Comparison of ENCODE assay signal across 13 cellular contexts in the genomic region with DNA sequence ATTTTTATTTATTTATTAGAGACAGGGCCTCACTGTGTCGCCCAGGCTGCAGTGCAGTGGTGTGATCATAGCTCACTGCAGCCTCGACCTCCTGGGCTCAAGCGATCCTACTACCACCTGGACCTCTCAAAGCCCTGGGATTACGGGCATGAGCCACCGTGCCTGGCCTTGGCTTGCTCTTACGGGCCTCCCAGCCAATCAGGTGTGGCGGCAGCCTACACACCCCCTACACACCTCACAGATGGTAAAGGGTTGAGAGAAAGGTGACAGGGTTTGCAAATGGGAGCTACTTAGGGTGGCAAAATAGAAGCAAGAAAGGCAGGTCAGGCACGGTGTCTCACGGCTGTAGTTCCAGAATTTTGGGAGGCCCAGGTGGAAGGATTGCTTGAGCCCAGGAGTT. TPM values are rescaled to one million over a fixed set of nuclear protein-coding genes. Genes with fewer than 3 reads are reported as not detected.
DNase-seq lines count a peak whose midpoint lies in the region; ATAC-seq and TF ChIP-seq lines count a peak whose summit lies in the region.
"Had no signal": no experiment of that assay in that cellular context is flagged by ENCODE, and none has a peak within 500 bp of the region (broad histone marks: within the 10 kb centered on the region; RNA-seq: fewer than 3 reads in every experiment).

No MANE protein-coding gene starts in this region.

- H3K27me3 ChIP-seq in endodermal cell (ENCODE audit: control insufficient read depth, insufficient read depth, low read length, poor library complexity, severe bottlenecking), result peaks cover 11% of the 10 kb centered on the region
- H3K27me3 ChIP-seq: cardiac muscle cell had no signal

- H3K9me3 Mint-ChIP-seq in activated CD4-positive, alpha-beta memory T cell treated with anti-CD3 and anti-CD28 coated beads, Interleukin-2, amount 10 ng/mL, durations not matched to agents 7 days and 5 days, result no peaks in the 10 kb centered on the region
- H3K9me3 Mint-ChIP-seq in activated CD4-positive, alpha-beta memory T cell treated with anti-CD3 and anti-CD28 coated beads for 36 hours, result no peaks in the 10 kb centered on the region
- H3K9me3 Mint-ChIP-seq in endodermal cell, result no peaks in the 10 kb centered on the region
- no peaks in the 10 kb centered on the region for H3K9me3 Mint-ChIP-seq in stimulated activated memory B cell treated with anti-CD40 and anti-IgM and Interleukin-4, amounts not matched to agents 10 μg/mL and 1 μg/mL and 100 μg/mL, for 72 hours
- H3K9me3 Mint-ChIP-seq: activated T-cell treated with anti-CD3 and anti-CD28 coated beads, Interleukin-2, amount 50 U/mL, for 24 hours had no signal

- H3K27me3 Mint-ChIP-seq in activated CD4-positive, alpha-beta memory T cell treated with anti-CD3 and anti-CD28 coated beads, Interleukin-2, amount 10 ng/mL, durations not matched to agents 7 days and 5 days, result no peaks in the 10 kb centered on the region
- no peaks in the 10 kb centered on the region for H3K27me3 Mint-ChIP-seq in activated CD4-positive, alpha-beta memory T cell treated with anti-CD3 and anti-CD28 coated beads for 36 hours
- H3K27me3 Mint-ChIP-seq in endodermal cell (ENCODE audit: insufficient read depth), result peaks cover 26% of the 10 kb centered on the region
- H3K27me3 Mint-ChIP-seq in stimulated activated memory B cell treated with anti-CD40 and anti-IgM and Interleukin-4, amounts not matched to agents 10 μg/mL and 1 μg/mL and 100 μg/mL, for 72 hours, result no peaks in the 10 kb centered on the region
- H3K27me3 Mint-ChIP-seq: activated T-cell treated with anti-CD3 and anti-CD28 coated beads, Interleukin-2, amount 50 U/mL, for 24 hours had no signal

- ATAC-seq in stimulated activated memory B cell treated with anti-CD40 and anti-IgM and Interleukin-4, amounts not matched to agents 10 μg/mL and 1 μg/mL and 100 μg/mL, for 72 hours, result no peak
- ATAC-seq in GM21528 (IDR thresholded peaks at IDR 0.05; ENCODE audit: low FRiP score, unreplicated experiment) (no peak), HG02938 (IDR thresholded peaks at IDR 0.05; ENCODE audit: unreplicated experiment) (no peak), GM19035 (IDR thresholded peaks at IDR 0.05; ENCODE audit: unreplicated experiment) (no peak)

- peaks cover under 1% of the 10 kb centered on the region for H3K36me3 Mint-ChIP-seq in activated CD4-positive, alpha-beta memory T cell treated with anti-CD3 and anti-CD28 coated beads, Interleukin-2, amount 10 ng/mL, durations not matched to agents 7 days and 5 days (ENCODE audit: low read depth)
- peaks cover 2% of the 10 kb centered on the region for H3K36me3 Mint-ChIP-seq in activated CD4-positive, alpha-beta memory T cell treated with anti-CD3 and anti-CD28 coated beads for 36 hours
- H3K36me3 Mint-ChIP-seq in endodermal cell (ENCODE audit: low read depth), result no peaks in the 10 kb centered on the region
- no peaks in the 10 kb centered on the region for H3K36me3 Mint-ChIP-seq in stimulated activated memory B cell treated with anti-CD40 and anti-IgM and Interleukin-4, amounts not matched to agents 10 μg/mL and 1 μg/mL and 100 μg/mL, for 72 hours

- no peak overlapping the region for H3K9ac ChIP-seq in endodermal cell (ENCODE audit: extremely low read depth, low read length, poor library complexity, severe bottlenecking)

- H3K9me3 ChIP-seq in endodermal cell (ENCODE audit: control insufficient read depth, low read length), result no peaks in the 10 kb centered on the region

- H3K4me3 ChIP-seq in endodermal cell (ENCODE audit: low read length), result no peak overlapping the region

- WGBS in endodermal cell (ENCODE audit: insufficient coverage in 1 of 2, insufficient read length in 1 of 2), 2 experiments, result 68 to 70% methylated on average over 5 to 8 of the region's 9 CpGs

- no peaks in the 10 kb centered on the region for H3K36me3 ChIP-seq in endodermal cell (ENCODE audit: control insufficient read depth, insufficient read depth, low read length)
- H3K36me3 ChIP-seq: cardiac muscle cell had no signal

- no peak for DNase-seq in activated CD4-positive, alpha-beta memory T cell treated with anti-CD3 and anti-CD28 coated beads, Interleukin-2, amount 10 ng/mL, durations not matched to agents 7 days and 5 days
- DNase-seq in activated CD4-positive, alpha-beta memory T cell treated with anti-CD3 and anti-CD28 coated beads for 36 hours, result no peak
- DNase-seq in NCI-H2196 treated with DMSO at 0.1 percent for 48 hours (lab: John Stamatoyannopoulos, UW; ENCODE audit: unreplicated experiment) (peak; percentile 28), endodermal cell (peak; percentile 71)
- DNase-seq: activated naive CD8-positive, alpha-beta T cell treated with anti-CD3 and anti-CD28 coated beads for 36 hours; activated T-cell treated with anti-CD3 and anti-CD28 coated beads, Interleukin-2, amount 50 U/mL, for 24 hours; stimulated activated CD4-positive, alpha-beta T cell treated with anti-CD3 and anti-CD28 coated beads, Interleukin-12 subunit alpha, Interleukin-12 subunit beta, amount 100 ng/mL, for 4 hours had no signal

- intact Hi-C loops in activated CD4-positive, alpha-beta memory T cell treated with anti-CD3 and anti-CD28 coated beads for 36 hours (cut with micrococcal nuclease), result no loop called here

- CTCF ChIA-PET in activated CD4-positive, alpha-beta memory T cell treated with anti-CD3 and anti-CD28 coated beads, Interleukin-2, amount 10 ng/mL, durations not matched to agents 7 days and 5 days (lab: Charles Lee), result interaction anchor here (1.5 to 3.5 kb wide), 6 partner anchors 9 to 228 kb away, joined by 3 to 57 read pairs (median 6); partner anchors contain the start of gene COX6B1
- CTCF ChIA-PET in activated CD4-positive, alpha-beta memory T cell treated with anti-CD3 and anti-CD28 coated beads for 36 hours (lab: Charles Lee), result interaction anchor here (1.1 to 16.2 kb wide), 5 partner anchors 9 to 45 kb away, joined by 3 to 197 read pairs (median 6); partner anchors contain the start of gene LIN37

- peak overlapping the region; percentile 90 for H3K4me3 Mint-ChIP-seq in activated CD4-positive, alpha-beta memory T cell treated with anti-CD3 and anti-CD28 coated beads, Interleukin-2, amount 10 ng/mL, durations not matched to agents 7 days and 5 days
- H3K4me3 Mint-ChIP-seq in activated CD4-positive, alpha-beta memory T cell treated with anti-CD3 and anti-CD28 coated beads for 36 hours, result no peak overlapping the region
- peak overlapping the region; percentile 57 for H3K4me3 Mint-ChIP-seq in endodermal cell
- peak overlapping the region; percentile 87 for H3K4me3 Mint-ChIP-seq in stimulated activated memory B cell treated with anti-CD40 and anti-IgM and Interleukin-4, amounts not matched to agents 10 μg/mL and 1 μg/mL and 100 μg/mL, for 72 hours

- TF ChIP-seq CTCF in endodermal cell (conservative IDR thresholded peaks at IDR 0.05), result no peak

- H3K27ac ChIP-seq in endodermal cell (ENCODE audit: low read depth, low read length), result no peak overlapping the region

- H3K4me1 Mint-ChIP-seq in activated CD4-positive, alpha-beta memory T cell treated with anti-CD3 and anti-CD28 coated beads, Interleukin-2, amount 10 ng/mL, durations not matched to agents 7 days and 5 days, result peaks cover 18% of the 10 kb centered on the region
- peaks cover 3% of the 10 kb centered on the region for H3K4me1 Mint-ChIP-seq in activated CD4-positive, alpha-beta memory T cell treated with anti-CD3 and anti-CD28 coated beads for 36 hours (ENCODE audit: low read depth)
- peaks cover 2% of the 10 kb centered on the region for H3K4me1 Mint-ChIP-seq in endodermal cell
- peaks cover 7% of the 10 kb centered on the region for H3K4me1 Mint-ChIP-seq in stimulated activated memory B cell treated with anti-CD40 and anti-IgM and Interleukin-4, amounts not matched to agents 10 μg/mL and 1 μg/mL and 100 μg/mL, for 72 hours

- no peak overlapping the region for H3K27ac Mint-ChIP-seq in activated CD4-positive, alpha-beta memory T cell treated with anti-CD3 and anti-CD28 coated beads, Interleukin-2, amount 10 ng/mL, durations not matched to agents 7 days and 5 days
- H3K27ac Mint-ChIP-seq in activated CD4-positive, alpha-beta memory T cell treated with anti-CD3 and anti-CD28 coated beads for 36 hours, result no peak overlapping the region
- H3K27ac Mint-ChIP-seq in endodermal cell, result no peak overlapping the region
- H3K27ac Mint-ChIP-seq in stimulated activated memory B cell treated with anti-CD40 and anti-IgM and Interleukin-4, amounts not matched to agents 10 μg/mL and 1 μg/mL and 100 μg/mL, for 72 hours, result no peak overlapping the region

- no peaks in the 10 kb centered on the region for H3K4me1 ChIP-seq in endodermal cell (ENCODE audit: control insufficient read depth, insufficient read depth, low read length)

- POLR2A ChIA-PET in activated CD4-positive, alpha-beta memory T cell treated with anti-CD3 and anti-CD28 coated beads, Interleukin-2, amount 10 ng/mL, durations not matched to agents 7 days and 5 days (lab: Charles Lee), result interaction anchor here (0.7 to 5.6 kb wide), 6 partner anchors 9 to 42 kb away, joined by 3 to 160 read pairs (median 16); partner anchors contain the start of genes KMT2B, PSENEN and U2AF1L4
- POLR2A ChIA-PET in activated CD4-positive, alpha-beta memory T cell treated with anti-CD3 and anti-CD28 coated beads for 36 hours (lab: Charles Lee), result interaction anchor here (3.4 kb wide), 1 partner anchor 10 kb away, joined by 96 read pairs; no protein-coding TSS in a partner anchor

RNA-seq across cellular contexts. Expression of gene ZBTB32, which starts 1.0 kb away (rescaled TPM):
- 10 to 100 TPM; 94.8 to 96.2 TPM for total RNA-seq in activated CD4-positive, alpha-beta memory T cell treated with anti-CD3 and anti-CD28 coated beads, Interleukin-2, amount 10 ng/mL, durations not matched to agents 7 days and 5 days
- 100 to 1,000 TPM; 226 to 228 TPM for total RNA-seq in activated CD4-positive, alpha-beta memory T cell treated with anti-CD3 and anti-CD28 coated beads for 36 hours
- not detected for total RNA-seq in endodermal cell
- not detected for polyA plus RNA-seq in endodermal cell (2013, experiment 1 of 2)
- not detected for polyA plus RNA-seq in endodermal cell (2013, experiment 2 of 2)
- total RNA-seq: cardiac muscle cell, fibroblast of villous mesenchyme had no signal

RNA-seq across cellular contexts. Expression of gene KMT2B, which starts 14.5 kb away (rescaled TPM):
- total RNA-seq in activated CD4-positive, alpha-beta memory T cell treated with anti-CD3 and anti-CD28 coated beads, Interleukin-2, amount 10 ng/mL, durations not matched to agents 7 days and 5 days, result 10 to 100 TPM; 57.3 to 57.5 TPM
- total RNA-seq in activated CD4-positive, alpha-beta memory T cell treated with anti-CD3 and anti-CD28 coated beads for 36 hours, result 10 to 100 TPM; 47.0 to 54.2 TPM
- total RNA-seq in endodermal cell, result 10 to 100 TPM; 48.1 to 54.0 TPM
- 35.3 TPM for polyA plus RNA-seq in endodermal cell (2013, experiment 1 of 2)
- 28.0 TPM for polyA plus RNA-seq in endodermal cell (2013, experiment 2 of 2)

RNA-seq across cellular contexts. Expression of gene UPK1A, which starts 37.0 kb away (rescaled TPM):
- total RNA-seq in activated CD4-positive, alpha-beta memory T cell treated with anti-CD3 and anti-CD28 coated beads, Interleukin-2, amount 10 ng/mL, durations not matched to agents 7 days and 5 days, result under 1 TPM; 0.65 to 0.86 TPM
- 1 to 10 TPM in 1 of 2 experiments, under 1 TPM in 1; 0.90 to 1.0 TPM for total RNA-seq in activated CD4-positive, alpha-beta memory T cell treated with anti-CD3 and anti-CD28 coated beads for 36 hours
- under 1 TPM; 0.37 to 0.46 TPM for total RNA-seq in endodermal cell
- polyA plus RNA-seq in endodermal cell (2013, experiment 1 of 2), result not detected
- 0.29 TPM for polyA plus RNA-seq in endodermal cell (2013, experiment 2 of 2)
- total RNA-seq: cardiac muscle cell, fibroblast of villous mesenchyme had no signal

RNA-seq across cellular contexts. Expression of gene IGFLR1, which starts 38.9 kb away (rescaled TPM):
- 10 to 100 TPM; 78.9 to 90.5 TPM for total RNA-seq in activated CD4-positive, alpha-beta memory T cell treated with anti-CD3 and anti-CD28 coated beads, Interleukin-2, amount 10 ng/mL, durations not matched to agents 7 days and 5 days
- 10 to 100 TPM; 90.1 to 92.8 TPM for total RNA-seq in activated CD4-positive, alpha-beta memory T cell treated with anti-CD3 and anti-CD28 coated beads for 36 hours
- total RNA-seq in endodermal cell, result 1 to 10 TPM; 4.6 to 7.1 TPM
- polyA plus RNA-seq in endodermal cell (2013, experiment 1 of 2), result 9.0 TPM
- polyA plus RNA-seq in endodermal cell (2013, experiment 2 of 2), result 6.1 TPM

RNA-seq across cellular contexts. Expression of gene U2AF1L4, which starts 41.9 kb away (rescaled TPM):
- 10 to 100 TPM; 35.5 to 36.2 TPM for total RNA-seq in activated CD4-positive, alpha-beta memory T cell treated with anti-CD3 and anti-CD28 coated beads, Interleukin-2, amount 10 ng/mL, durations not matched to agents 7 days and 5 days
- 10 to 100 TPM; 34.6 to 37.8 TPM for total RNA-seq in activated CD4-positive, alpha-beta memory T cell treated with anti-CD3 and anti-CD28 coated beads for 36 hours
- 10 to 100 TPM; 17.3 to 23.2 TPM for total RNA-seq in endodermal cell
- 20.7 TPM for polyA plus RNA-seq in endodermal cell (2013, experiment 1 of 2)
- polyA plus RNA-seq in endodermal cell (2013, experiment 2 of 2), result 16.6 TPM

Comparison
In these comparisons a context has a peak if more than half of its experiments do, and no peak if none do; other contexts are left out.
1. DNase-seq: peak in NCI-H2196 treated with DMSO at 0.1 percent for 48 hours (single experiment) and endodermal cell (single experiment); none in activated CD4-positive, alpha-beta memory T cell treated with anti-CD3 and anti-CD28 coated beads, Interleukin-2, amount 10 ng/mL, durations not matched to agents 7 days and 5 days (single experiment) and activated CD4-positive, alpha-beta memory T cell treated with anti-CD3 and anti-CD28 coated beads for 36 hours (single experiment).
2. RNA of gene ZBTB32, which starts 1.0 kb away (total RNA-seq): 226 to 228 TPM in activated CD4-positive, alpha-beta memory T cell treated with anti-CD3 and anti-CD28 coated beads for 36 hours and 94.8 to 96.2 TPM in activated CD4-positive, alpha-beta memory T cell treated with anti-CD3 and anti-CD28 coated beads, Interleukin-2, amount 10 ng/mL, durations not matched to agents 7 days and 5 days; not detected in endodermal cell; every median in the first group is over 10 times any median in the second.